ENCODE assay signal across 1 cellular context in the genomic region with DNA sequence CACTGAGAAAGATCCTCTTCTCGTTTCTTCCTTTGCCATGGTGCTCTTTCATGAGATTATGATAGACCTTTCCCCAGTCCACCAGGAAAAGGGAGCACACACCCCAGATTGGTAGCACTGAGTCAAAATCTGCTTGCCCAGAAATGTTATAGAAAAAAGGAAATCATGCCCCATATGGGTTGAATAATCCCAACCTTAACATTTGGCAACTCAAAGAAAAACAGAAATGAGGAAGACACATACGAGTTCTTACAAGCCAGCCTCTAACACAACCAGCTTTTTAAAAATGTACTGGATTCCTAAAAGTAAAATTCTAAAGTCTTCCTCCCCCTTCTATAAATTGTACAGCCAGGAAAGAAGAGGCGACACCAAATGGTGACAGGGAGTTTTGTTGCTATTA.
TF ChIP-seq lines count a peak whose summit lies in the region.

No MANE protein-coding gene starts in this region.

TF ChIP-seq in GM23338, 12 proteins besides CTCF, POLR2A, EP300 and RAD21:
- TF ChIP-seq, protein P1, sequence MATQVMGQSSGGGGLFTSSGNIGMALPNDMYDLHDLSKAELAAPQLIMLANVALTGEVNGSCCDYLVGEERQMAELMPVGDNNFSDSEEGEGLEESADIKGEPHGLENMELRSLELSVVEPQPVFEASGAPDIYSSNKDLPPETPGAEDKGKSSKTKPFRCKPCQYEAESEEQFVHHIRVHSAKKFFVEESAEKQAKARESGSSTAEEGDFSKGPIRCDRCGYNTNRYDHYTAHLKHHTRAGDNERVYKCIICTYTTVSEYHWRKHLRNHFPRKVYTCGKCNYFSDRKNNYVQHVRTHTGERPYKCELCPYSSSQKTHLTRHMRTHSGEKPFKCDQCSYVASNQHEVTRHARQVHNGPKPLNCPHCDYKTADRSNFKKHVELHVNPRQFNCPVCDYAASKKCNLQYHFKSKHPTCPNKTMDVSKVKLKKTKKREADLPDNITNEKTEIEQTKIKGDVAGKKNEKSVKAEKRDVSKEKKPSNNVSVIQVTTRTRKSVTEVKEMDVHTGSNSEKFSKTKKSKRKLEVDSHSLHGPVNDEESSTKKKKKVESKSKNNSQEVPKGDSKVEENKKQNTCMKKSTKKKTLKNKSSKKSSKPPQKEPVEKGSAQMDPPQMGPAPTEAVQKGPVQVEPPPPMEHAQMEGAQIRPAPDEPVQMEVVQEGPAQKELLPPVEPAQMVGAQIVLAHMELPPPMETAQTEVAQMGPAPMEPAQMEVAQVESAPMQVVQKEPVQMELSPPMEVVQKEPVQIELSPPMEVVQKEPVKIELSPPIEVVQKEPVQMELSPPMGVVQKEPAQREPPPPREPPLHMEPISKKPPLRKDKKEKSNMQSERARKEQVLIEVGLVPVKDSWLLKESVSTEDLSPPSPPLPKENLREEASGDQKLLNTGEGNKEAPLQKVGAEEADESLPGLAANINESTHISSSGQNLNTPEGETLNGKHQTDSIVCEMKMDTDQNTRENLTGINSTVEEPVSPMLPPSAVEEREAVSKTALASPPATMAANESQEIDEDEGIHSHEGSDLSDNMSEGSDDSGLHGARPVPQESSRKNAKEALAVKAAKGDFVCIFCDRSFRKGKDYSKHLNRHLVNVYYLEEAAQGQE (IDR thresholded peaks at IDR 0.05; ENCODE audit: unreplicated experiment), result no peak
- TF ChIP-seq CREB1 (CRISPR knock-in tag; IDR thresholded peaks at IDR 0.05; ENCODE audit: low read depth) (no peak), NANOG (IDR thresholded peaks at IDR 0.05; ENCODE audit: borderline replicate concordance) (no peak)
